1 cellular context compared by ENCODE assay signal in the genomic region with DNA sequence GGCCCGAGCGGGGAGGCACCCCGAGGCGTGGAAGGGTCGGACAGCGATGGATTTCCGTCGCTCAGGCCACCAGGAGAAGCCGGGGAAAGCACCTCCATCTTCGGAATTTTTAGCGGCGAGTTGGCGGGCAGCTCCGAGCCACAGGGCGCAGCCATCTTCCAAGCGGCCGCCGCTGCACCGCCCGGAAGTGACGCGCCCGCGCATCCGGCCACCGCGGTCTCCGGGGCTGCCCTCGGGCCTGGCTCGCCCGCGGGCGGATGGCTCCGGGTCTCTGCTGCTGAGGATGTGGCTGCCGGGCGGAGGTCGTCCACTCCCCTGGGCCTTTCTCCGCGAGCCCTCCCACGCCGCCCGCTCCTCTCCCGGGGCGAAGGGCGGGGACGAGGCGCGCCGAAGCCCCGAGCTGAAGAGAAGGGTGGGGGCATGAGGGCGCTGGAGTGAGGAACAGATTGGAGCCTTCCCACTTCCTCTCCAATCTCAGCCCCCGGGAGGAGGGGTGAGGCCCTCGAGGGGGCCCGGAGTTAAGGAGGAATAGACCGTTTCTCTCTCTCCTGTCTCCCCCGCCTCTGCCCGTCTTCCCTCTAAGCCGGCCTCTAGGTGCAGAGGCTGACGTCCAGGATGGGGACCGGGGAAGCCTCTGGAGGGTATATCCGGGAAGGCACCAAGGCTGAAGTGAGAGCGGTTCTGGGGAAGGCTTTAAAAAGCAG.
A peak's percentile ranks its signal among the peaks of the same experiment; 100 is the strongest.
TF ChIP-seq lines count a peak whose summit lies in the region.

A gene (minus strand): TSS at position 181 of the 704 bp plus-strand sequence. CDS start 26 bp downstream, at position 155.

TF ChIP-seq in HepG2, 621 proteins besides CTCF, POLR2A, EP300 and RAD21 (continued from another document and continues in another):
- TF ChIP-seq SP1 (IDR thresholded peaks at IDR 0.05) (no peak), SP1 (CRISPR knock-in tag; IDR thresholded peaks at IDR 0.05) (no peak), TAF1 (CRISPR knock-in tag; IDR thresholded peaks at IDR 0.05) (peak; percentile 80), MXI1 (IDR thresholded peaks at IDR 0.05; ENCODE audit: borderline replicate concordance, low read depth, low read length) (peak; percentile 49; the same call in 1 of the 3 replicates), MTA1 (CRISPR knock-in tag; IDR thresholded peaks at IDR 0.05; ENCODE audit: borderline replicate concordance) (no peak), EZH2 (conservative IDR thresholded peaks at IDR 0.05; ENCODE audit: low read depth, low read length) (no peak), ZFP82 (CRISPR knock-in tag; IDR thresholded peaks at IDR 0.05; ENCODE audit: borderline replicate concordance) (peak; percentile 45; the same call in 1 of the 2 replicates), ZIK1 (CRISPR knock-in tag; IDR thresholded peaks at IDR 0.05; ENCODE audit: borderline replicate concordance, low read depth) (peak; percentile 55), NRL (CRISPR knock-in tag; IDR thresholded peaks at IDR 0.05; ENCODE audit: borderline replicate concordance) (peak; percentile 83), NR2F6 (IDR thresholded peaks at IDR 0.05) (no peak), NR2F6 (CRISPR knock-in tag; IDR thresholded peaks at IDR 0.05) (no peak), PAWR (CRISPR knock-in tag; IDR thresholded peaks at IDR 0.05; ENCODE audit: borderline replicate concordance) (no peak), ZNF543 (CRISPR knock-in tag; IDR thresholded peaks at IDR 0.05) (peak; percentile 70; the same call in 1 of the 2 replicates), YEATS2 (CRISPR knock-in tag; IDR thresholded peaks at IDR 0.05; ENCODE audit: borderline replicate concordance) (peak; percentile 67; the same call in 1 of the 2 replicates), CBFB (CRISPR knock-in tag; IDR thresholded peaks at IDR 0.05) (0 out of 2 replicates have a peak, but pooled peaks have one; percentile 74), ZNF660 (CRISPR knock-in tag; IDR thresholded peaks at IDR 0.05; ENCODE audit: borderline replicate concordance, low read depth) (no peak), GFI1 (CRISPR knock-in tag; IDR thresholded peaks at IDR 0.05; ENCODE audit: borderline replicate concordance) (peak; percentile 93), ZMYM4 (CRISPR knock-in tag; IDR thresholded peaks at IDR 0.05) (peak; percentile 84), TBX3 (IDR thresholded peaks at IDR 0.05; ENCODE audit: borderline replicate concordance) (no peak), ZNF343 (CRISPR knock-in tag; IDR thresholded peaks at IDR 0.05) (peak; percentile 76; the same call in 1 of the 2 replicates), ZNF878 (CRISPR knock-in tag; IDR thresholded peaks at IDR 0.05) (no peak), ZNF768 (CRISPR knock-in tag; IDR thresholded peaks at IDR 0.05) (peak; percentile 79), JUN (CRISPR knock-in tag; IDR thresholded peaks at IDR 0.05) (peak; percentile 62; the same call in 1 of the 2 replicates), HNF4G (IDR thresholded peaks at IDR 0.05; ENCODE audit: borderline replicate concordance, low read depth, low read length) (no peak), HNF4G (CRISPR knock-in tag; IDR thresholded peaks at IDR 0.05; ENCODE audit: borderline replicate concordance, low read depth) (no peak), ZNF792 (CRISPR knock-in tag; IDR thresholded peaks at IDR 0.05) (peak; percentile 45; the same call in 1 of the 2 replicates), ZNF350 (CRISPR knock-in tag; IDR thresholded peaks at IDR 0.05; ENCODE audit: borderline replicate concordance, low read depth) (peak; percentile 69), ZSCAN25 (CRISPR knock-in tag; IDR thresholded peaks at IDR 0.05) (peak; percentile 87), MED13 (CRISPR knock-in tag; IDR thresholded peaks at IDR 0.05) (peak; percentile 61), ZNF777 (CRISPR knock-in tag; IDR thresholded peaks at IDR 0.05) (peak; percentile 84), HOXA3 (CRISPR knock-in tag; IDR thresholded peaks at IDR 0.05) (no peak; the same call in 1 of the 2 replicates), ZNF724P (CRISPR knock-in tag; IDR thresholded peaks at IDR 0.05; ENCODE audit: borderline replicate concordance) (0 out of 2 replicates have a peak, but pooled peaks have one; percentile 25), TAF15 (IDR thresholded peaks at IDR 0.05; ENCODE audit: low read depth, low read length, poor library complexity, severe bottlenecking) (no peak)
- TF ChIP-seq, protein P1, sequence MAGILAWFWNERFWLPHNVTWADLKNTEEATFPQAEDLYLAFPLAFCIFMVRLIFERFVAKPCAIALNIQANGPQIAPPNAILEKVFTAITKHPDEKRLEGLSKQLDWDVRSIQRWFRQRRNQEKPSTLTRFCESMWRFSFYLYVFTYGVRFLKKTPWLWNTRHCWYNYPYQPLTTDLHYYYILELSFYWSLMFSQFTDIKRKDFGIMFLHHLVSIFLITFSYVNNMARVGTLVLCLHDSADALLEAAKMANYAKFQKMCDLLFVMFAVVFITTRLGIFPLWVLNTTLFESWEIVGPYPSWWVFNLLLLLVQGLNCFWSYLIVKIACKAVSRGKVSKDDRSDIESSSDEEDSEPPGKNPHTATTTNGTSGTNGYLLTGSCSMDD (CRISPR knock-in tag; IDR thresholded peaks at IDR 0.05) = no peak
- TF ChIP-seq, protein P2, sequence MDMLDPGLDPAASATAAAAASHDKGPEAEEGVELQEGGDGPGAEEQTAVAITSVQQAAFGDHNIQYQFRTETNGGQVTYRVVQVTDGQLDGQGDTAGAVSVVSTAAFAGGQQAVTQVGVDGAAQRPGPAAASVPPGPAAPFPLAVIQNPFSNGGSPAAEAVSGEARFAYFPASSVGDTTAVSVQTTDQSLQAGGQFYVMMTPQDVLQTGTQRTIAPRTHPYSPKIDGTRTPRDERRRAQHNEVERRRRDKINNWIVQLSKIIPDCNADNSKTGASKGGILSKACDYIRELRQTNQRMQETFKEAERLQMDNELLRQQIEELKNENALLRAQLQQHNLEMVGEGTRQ (IDR thresholded peaks at IDR 0.05; ENCODE audit: low read depth, low read length) = no peak
- TF ChIP-seq, protein P2 (CRISPR knock-in tag; IDR thresholded peaks at IDR 0.05; ENCODE audit: borderline replicate concordance) = peak; percentile 25; the same call in 1 of the 2 replicates
- TF ChIP-seq, protein P3, sequence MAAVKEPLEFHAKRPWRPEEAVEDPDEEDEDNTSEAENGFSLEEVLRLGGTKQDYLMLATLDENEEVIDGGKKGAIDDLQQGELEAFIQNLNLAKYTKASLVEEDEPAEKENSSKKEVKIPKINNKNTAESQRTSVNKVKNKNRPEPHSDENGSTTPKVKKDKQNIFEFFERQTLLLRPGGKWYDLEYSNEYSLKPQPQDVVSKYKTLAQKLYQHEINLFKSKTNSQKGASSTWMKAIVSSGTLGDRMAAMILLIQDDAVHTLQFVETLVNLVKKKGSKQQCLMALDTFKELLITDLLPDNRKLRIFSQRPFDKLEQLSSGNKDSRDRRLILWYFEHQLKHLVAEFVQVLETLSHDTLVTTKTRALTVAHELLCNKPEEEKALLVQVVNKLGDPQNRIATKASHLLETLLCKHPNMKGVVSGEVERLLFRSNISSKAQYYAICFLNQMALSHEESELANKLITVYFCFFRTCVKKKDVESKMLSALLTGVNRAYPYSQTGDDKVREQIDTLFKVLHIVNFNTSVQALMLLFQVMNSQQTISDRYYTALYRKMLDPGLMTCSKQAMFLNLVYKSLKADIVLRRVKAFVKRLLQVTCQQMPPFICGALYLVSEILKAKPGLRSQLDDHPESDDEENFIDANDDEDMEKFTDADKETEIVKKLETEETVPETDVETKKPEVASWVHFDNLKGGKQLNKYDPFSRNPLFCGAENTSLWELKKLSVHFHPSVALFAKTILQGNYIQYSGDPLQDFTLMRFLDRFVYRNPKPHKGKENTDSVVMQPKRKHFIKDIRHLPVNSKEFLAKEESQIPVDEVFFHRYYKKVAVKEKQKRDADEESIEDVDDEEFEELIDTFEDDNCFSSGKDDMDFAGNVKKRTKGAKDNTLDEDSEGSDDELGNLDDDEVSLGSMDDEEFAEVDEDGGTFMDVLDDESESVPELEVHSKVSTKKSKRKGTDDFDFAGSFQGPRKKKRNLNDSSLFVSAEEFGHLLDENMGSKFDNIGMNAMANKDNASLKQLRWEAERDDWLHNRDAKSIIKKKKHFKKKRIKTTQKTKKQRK (IDR thresholded peaks at IDR 0.05; ENCODE audit: low read length) = no peak
- TF ChIP-seq, protein P4, sequence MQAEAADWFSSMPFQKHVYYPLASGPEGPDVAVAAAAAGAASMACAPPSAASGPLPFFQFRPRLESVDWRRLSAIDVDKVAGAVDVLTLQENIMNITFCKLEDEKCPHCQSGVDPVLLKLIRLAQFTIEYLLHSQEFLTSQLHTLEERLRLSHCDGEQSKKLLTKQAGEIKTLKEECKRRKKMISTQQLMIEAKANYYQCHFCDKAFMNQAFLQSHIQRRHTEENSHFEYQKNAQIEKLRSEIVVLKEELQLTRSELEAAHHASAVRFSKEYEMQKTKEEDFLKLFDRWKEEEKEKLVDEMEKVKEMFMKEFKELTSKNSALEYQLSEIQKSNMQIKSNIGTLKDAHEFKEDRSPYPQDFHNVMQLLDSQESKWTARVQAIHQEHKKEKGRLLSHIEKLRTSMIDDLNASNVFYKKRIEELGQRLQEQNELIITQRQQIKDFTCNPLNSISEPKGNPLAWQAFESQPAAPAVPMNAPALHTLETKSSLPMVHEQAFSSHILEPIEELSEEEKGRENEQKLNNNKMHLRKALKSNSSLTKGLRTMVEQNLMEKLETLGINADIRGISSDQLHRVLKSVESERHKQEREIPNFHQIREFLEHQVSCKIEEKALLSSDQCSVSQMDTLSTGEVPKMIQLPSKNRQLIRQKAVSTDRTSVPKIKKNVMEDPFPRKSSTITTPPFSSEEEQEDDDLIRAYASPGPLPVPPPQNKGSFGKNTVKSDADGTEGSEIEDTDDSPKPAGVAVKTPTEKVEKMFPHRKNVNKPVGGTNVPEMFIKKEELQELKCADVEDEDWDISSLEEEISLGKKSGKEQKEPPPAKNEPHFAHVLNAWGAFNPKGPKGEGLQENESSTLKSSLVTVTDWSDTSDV (CRISPR knock-in tag; IDR thresholded peaks at IDR 0.05) = no peak; the same call in 1 of the 2 replicates
- TF ChIP-seq, protein P5, sequence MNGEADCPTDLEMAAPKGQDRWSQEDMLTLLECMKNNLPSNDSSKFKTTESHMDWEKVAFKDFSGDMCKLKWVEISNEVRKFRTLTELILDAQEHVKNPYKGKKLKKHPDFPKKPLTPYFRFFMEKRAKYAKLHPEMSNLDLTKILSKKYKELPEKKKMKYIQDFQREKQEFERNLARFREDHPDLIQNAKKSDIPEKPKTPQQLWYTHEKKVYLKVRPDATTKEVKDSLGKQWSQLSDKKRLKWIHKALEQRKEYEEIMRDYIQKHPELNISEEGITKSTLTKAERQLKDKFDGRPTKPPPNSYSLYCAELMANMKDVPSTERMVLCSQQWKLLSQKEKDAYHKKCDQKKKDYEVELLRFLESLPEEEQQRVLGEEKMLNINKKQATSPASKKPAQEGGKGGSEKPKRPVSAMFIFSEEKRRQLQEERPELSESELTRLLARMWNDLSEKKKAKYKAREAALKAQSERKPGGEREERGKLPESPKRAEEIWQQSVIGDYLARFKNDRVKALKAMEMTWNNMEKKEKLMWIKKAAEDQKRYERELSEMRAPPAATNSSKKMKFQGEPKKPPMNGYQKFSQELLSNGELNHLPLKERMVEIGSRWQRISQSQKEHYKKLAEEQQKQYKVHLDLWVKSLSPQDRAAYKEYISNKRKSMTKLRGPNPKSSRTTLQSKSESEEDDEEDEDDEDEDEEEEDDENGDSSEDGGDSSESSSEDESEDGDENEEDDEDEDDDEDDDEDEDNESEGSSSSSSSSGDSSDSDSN (CRISPR knock-in tag; IDR thresholded peaks at IDR 0.05) = peak; percentile 55
- TF ChIP-seq, protein P6, sequence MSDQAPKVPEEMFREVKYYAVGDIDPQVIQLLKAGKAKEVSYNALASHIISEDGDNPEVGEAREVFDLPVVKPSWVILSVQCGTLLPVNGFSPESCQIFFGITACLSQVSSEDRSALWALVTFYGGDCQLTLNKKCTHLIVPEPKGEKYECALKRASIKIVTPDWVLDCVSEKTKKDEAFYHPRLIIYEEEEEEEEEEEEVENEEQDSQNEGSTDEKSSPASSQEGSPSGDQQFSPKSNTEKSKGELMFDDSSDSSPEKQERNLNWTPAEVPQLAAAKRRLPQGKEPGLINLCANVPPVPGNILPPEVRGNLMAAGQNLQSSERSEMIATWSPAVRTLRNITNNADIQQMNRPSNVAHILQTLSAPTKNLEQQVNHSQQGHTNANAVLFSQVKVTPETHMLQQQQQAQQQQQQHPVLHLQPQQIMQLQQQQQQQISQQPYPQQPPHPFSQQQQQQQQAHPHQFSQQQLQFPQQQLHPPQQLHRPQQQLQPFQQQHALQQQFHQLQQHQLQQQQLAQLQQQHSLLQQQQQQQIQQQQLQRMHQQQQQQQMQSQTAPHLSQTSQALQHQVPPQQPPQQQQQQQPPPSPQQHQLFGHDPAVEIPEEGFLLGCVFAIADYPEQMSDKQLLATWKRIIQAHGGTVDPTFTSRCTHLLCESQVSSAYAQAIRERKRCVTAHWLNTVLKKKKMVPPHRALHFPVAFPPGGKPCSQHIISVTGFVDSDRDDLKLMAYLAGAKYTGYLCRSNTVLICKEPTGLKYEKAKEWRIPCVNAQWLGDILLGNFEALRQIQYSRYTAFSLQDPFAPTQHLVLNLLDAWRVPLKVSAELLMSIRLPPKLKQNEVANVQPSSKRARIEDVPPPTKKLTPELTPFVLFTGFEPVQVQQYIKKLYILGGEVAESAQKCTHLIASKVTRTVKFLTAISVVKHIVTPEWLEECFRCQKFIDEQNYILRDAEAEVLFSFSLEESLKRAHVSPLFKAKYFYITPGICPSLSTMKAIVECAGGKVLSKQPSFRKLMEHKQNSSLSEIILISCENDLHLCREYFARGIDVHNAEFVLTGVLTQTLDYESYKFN (CRISPR knock-in tag; conservative IDR thresholded peaks at IDR 0.05) = peak; percentile 54
- TF ChIP-seq, protein P7, sequence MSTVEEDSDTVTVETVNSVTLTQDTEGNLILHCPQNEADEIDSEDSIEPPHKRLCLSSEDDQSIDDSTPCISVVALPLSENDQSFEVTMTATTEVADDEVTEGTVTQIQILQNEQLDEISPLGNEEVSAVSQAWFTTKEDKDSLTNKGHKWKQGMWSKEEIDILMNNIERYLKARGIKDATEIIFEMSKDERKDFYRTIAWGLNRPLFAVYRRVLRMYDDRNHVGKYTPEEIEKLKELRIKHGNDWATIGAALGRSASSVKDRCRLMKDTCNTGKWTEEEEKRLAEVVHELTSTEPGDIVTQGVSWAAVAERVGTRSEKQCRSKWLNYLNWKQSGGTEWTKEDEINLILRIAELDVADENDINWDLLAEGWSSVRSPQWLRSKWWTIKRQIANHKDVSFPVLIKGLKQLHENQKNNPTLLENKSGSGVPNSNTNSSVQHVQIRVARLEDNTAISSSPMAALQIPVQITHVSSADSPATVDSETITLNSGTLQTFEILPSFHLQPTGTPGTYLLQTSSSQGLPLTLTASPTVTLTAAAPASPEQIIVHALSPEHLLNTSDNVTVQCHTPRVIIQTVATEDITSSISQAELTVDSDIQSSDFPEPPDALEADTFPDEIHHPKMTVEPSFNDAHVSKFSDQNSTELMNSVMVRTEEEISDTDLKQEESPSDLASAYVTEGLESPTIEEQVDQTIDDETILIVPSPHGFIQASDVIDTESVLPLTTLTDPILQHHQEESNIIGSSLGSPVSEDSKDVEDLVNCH (CRISPR knock-in tag; IDR thresholded peaks at IDR 0.05) = no peak
